9 cellular contexts compared by ENCODE assay signal in the genomic region with DNA sequence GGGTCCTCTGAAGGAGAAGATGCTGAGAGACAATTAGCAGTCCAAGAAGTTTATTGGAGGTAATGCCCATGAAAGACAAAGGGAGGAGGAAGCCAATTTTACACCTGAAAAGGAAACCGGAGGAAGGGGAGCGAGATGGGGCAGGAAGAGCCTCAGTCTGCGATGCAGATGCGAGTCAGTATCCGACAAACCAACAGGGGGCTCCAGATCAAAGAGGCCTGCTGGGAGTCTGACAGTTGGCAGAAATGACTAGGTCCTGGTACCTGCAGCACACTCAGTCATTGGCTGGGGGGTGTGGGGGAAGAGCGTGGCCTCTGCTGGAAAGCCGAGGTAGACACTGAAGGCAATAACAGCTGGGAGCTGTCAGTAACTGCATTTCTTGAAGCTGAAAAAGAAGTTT.
DNase-seq lines count a peak whose midpoint lies in the region; ATAC-seq and TF ChIP-seq lines count a peak whose summit lies in the region.
"Had no signal": no experiment of that assay in that cellular context is flagged by ENCODE, and none has a peak within 500 bp of the region (broad histone marks: within the 10 kb centered on the region; RNA-seq: fewer than 3 reads in every experiment).

No MANE protein-coding gene starts in this region.

- ATAC-seq in GM18517 (IDR thresholded peaks at IDR 0.05; ENCODE audit: unreplicated experiment) (peak; percentile 80), HG02678 (IDR thresholded peaks at IDR 0.05; ENCODE audit: unreplicated experiment) (peak; percentile 81), omental fat pad (ENCODE audit: low FRiP score) (no peak)

- H3K27ac ChIP-seq in 22Rv1 (no peak overlapping the region), OCI-LY7 (ENCODE audit: low read depth, low read length, poor library complexity, severe bottlenecking) (no peak overlapping the region)
- H3K27ac ChIP-seq: colonic mucosa had no signal

- H3K79me2 ChIP-seq in OCI-LY7 (ENCODE audit: insufficient read depth, low read depth, low read length): no peaks in the 10 kb centered on the region

- CTCF ChIA-PET in OCI-LY7 (lab: Charles Lee; ENCODE audit: unreplicated experiment): no interaction called here

- peak; percentile 32 for TF ChIP-seq CTCF in 22Rv1 (IDR thresholded peaks at IDR 0.05)
- peak; percentile 46 for TF ChIP-seq CTCF in OCI-LY7 (conservative IDR thresholded peaks at IDR 0.05; ENCODE audit: low read length)
- no peak for TF ChIP-seq CTCF in omental fat pad (IDR thresholded peaks at IDR 0.05)

- H3K4me3 ChIP-seq in OCI-LY7 (ENCODE audit: low read depth, low read length, poor library complexity, severe bottlenecking): no peak overlapping the region
- H3K4me3 ChIP-seq: colonic mucosa had no signal

- H3K9me3 ChIP-seq in OCI-LY7 (ENCODE audit: low read length): no peaks in the 10 kb centered on the region
- H3K9me3 ChIP-seq: colonic mucosa had no signal

- no peaks in the 10 kb centered on the region for H4K20me1 ChIP-seq in OCI-LY7 (ENCODE audit: insufficient read depth, low read length)

- no peak for DNase-seq in OCI-LY7 (ENCODE audit: low spot score)
- no peak for DNase-seq in NCI-H2171 treated with DMSO at 0.1 percent for 48 hours (lab: John Stamatoyannopoulos, UW)
- no peak for DNase-seq in AML-193 (lab: John Stamatoyannopoulos, UW)
- no peak for DNase-seq in omental fat pad (ENCODE audit: low spot score)
- DNase-seq in NCI-H345 (lab: John Stamatoyannopoulos, UW): no peak
- DNase-seq: colonic mucosa had no signal

- POLR2A ChIA-PET in OCI-LY7 (lab: Charles Lee): no interaction called here

- BruUV-seq in OCI-LY7 (replicated peaks; lab: Mats Ljungman, UMichigan): no TSS peak

- no peak overlapping the region for H3K4me2 ChIP-seq in OCI-LY7 (ENCODE audit: low read length)

- intact Hi-C loops in OCI-LY7 (cut with micrococcal nuclease; ENCODE audit: unreplicated experiment): no loop called here

- no peaks in the 10 kb centered on the region for H3K36me3 ChIP-seq in OCI-LY7 (ENCODE audit: insufficient read depth, low read length)
- H3K36me3 ChIP-seq: colonic mucosa had no signal

- no peaks in the 10 kb centered on the region for H3K9me2 ChIP-seq in OCI-LY7 (ENCODE audit: insufficient read depth, low read length)

- H3K4me1 ChIP-seq in OCI-LY7 (ENCODE audit: insufficient read depth, low read length, poor library complexity, severe bottlenecking): no peaks in the 10 kb centered on the region
- H3K4me1 ChIP-seq: colonic mucosa had no signal

- H2AFZ ChIP-seq in OCI-LY7 (ENCODE audit: low read length): no peak overlapping the region

Comparison
In these comparisons a context has a peak if more than half of its experiments do, and no peak if none do; other contexts are left out.
1. CTCF ChIP-seq: peak in 22Rv1 (single experiment) and OCI-LY7 (single experiment); none in omental fat pad (0 of 3).